21 cellular contexts compared by ENCODE assay signal in genomic region chr7:82173400-82174021, GRCh38.
A peak's percentile ranks its signal among the peaks of the same experiment; 100 is the strongest.
DNase-seq lines count a peak whose midpoint lies in the region; ATAC-seq and TF ChIP-seq lines count a peak whose summit lies in the region.
"Had no signal": no experiment of that assay in that cellular context is flagged by ENCODE, and none has a peak within 500 bp of the region (broad histone marks: within the 10 kb centered on the region; RNA-seq: fewer than 3 reads in every experiment).

No MANE protein-coding gene starts in this region.

- no peaks in the 10 kb centered on the region for H3K27me3 ChIP-seq in neural progenitor cell
- no peaks in the 10 kb centered on the region for H3K27me3 ChIP-seq in spleen (replicated peaks in 1 of 7)
- H3K27me3 ChIP-seq: Peyer's patch had no signal

- H3K4me1 ChIP-seq in neural progenitor cell (peaks cover 10% of the 10 kb centered on the region), spleen (no peaks in the 10 kb centered on the region)
- H3K4me1 ChIP-seq: Caco-2, Peyer's patch had no signal

- POLR2A ChIA-PET in WTC11 (lab: Charles Lee), result no interaction called here

- CTCF ChIA-PET in WTC11 (lab: Charles Lee), result interaction anchor here (0.8 to 1.9 kb wide), 3 partner anchors 57 to 308 kb away, joined by 3 to 9 read pairs (median 3); no protein-coding TSS in a partner anchor

- no peaks in the 10 kb centered on the region for H3K9me3 Mint-ChIP-seq in WTC11
- no peaks in the 10 kb centered on the region for H3K9me3 Mint-ChIP-seq in neural progenitor cell
- H3K9me3 Mint-ChIP-seq: CD4-positive, alpha-beta T cell had no signal

- 76 to 88% (median 84%) methylated on average over 4 of the region's 4 CpGs for WGBS in spleen, 5 donors

- no peaks in the 10 kb centered on the region for H3F3A ChIP-seq in neural progenitor cell (ENCODE audit: low read depth)

- no peak overlapping the region for H3K4me2 ChIP-seq in neural progenitor cell

- ATAC-seq in WTC11, result no peak
- ATAC-seq: Right ventricle myocardium inferior had no signal

- H3K9ac ChIP-seq in neural progenitor cell, result no peak overlapping the region

- TF ChIP-seq CTCF in WTC11 (IDR thresholded peaks at IDR 0.05) (no peak), neural progenitor cell (IDR thresholded peaks at IDR 0.05) (peak; percentile 27), spleen (IDR thresholded peaks at IDR 0.05 in 8 of 11, conservative IDR thresholded peaks at IDR 0.05 in 3 of 11) (no peak)

- H3K36me3 ChIP-seq in neural progenitor cell (no peaks in the 10 kb centered on the region), spleen (no peaks in the 10 kb centered on the region)
- H3K36me3 ChIP-seq: Peyer's patch had no signal

- H3K27ac Mint-ChIP-seq in WTC11 (no peak overlapping the region), neural progenitor cell (no peak overlapping the region)
- H3K27ac Mint-ChIP-seq: CD4-positive, alpha-beta T cell had no signal

- H4K20me1 ChIP-seq in neural progenitor cell (ENCODE audit: low read depth), result no peaks in the 10 kb centered on the region

- no peak for TF ChIP-seq POLR2A in spleen (IDR thresholded peaks at IDR 0.05)

- no peaks in the 10 kb centered on the region for H3K27me3 Mint-ChIP-seq in WTC11 (ENCODE audit: low read depth)
- no peaks in the 10 kb centered on the region for H3K27me3 Mint-ChIP-seq in neural progenitor cell (ENCODE audit: insufficient read depth, low read depth)
- H3K27me3 Mint-ChIP-seq: CD4-positive, alpha-beta T cell had no signal

- H3K27ac ChIP-seq in neural progenitor cell (no peak overlapping the region), spleen (no peak overlapping the region)
- H3K27ac ChIP-seq: HL-60, Peyer's patch had no signal

- H3K36me3 Mint-ChIP-seq in WTC11, result no peaks in the 10 kb centered on the region
- no peaks in the 10 kb centered on the region for H3K36me3 Mint-ChIP-seq in neural progenitor cell

- intact Hi-C loops in spleen (cut with DNase I; ENCODE audit: low total_unique reads), result no loop called here

- H3K4me1 Mint-ChIP-seq in WTC11 (peaks cover 41% of the 10 kb centered on the region), neural progenitor cell (peaks cover 12% of the 10 kb centered on the region)

- H2AFZ ChIP-seq in neural progenitor cell (replicated peaks), result no peak overlapping the region

- H3K9me3 ChIP-seq in neural progenitor cell (ENCODE audit: low read depth) (no peaks in the 10 kb centered on the region), spleen (peaks cover 0 to 7% (median 0%) of the 10 kb centered on the region in 8 donors)
- H3K9me3 ChIP-seq: Caco-2, Peyer's patch had no signal

- peak; percentile 34 for DNase-seq in NCI-H748 (lab: John Stamatoyannopoulos, UW; ENCODE audit: unreplicated experiment)
- DNase-seq in NCI-H748 treated with DMSO at 0.1 percent for 48 hours (lab: John Stamatoyannopoulos, UW), result no peak
- peak; percentile 68 for DNase-seq in NCI-H69 (lab: John Stamatoyannopoulos, UW)
- DNase-seq in WTC11 (ENCODE audit: low spot score), result no peak
- DNase-seq in neural progenitor cell (ENCODE audit: low spot score), result no peak
- no peak for DNase-seq in spleen
- no peak for DNase-seq in HuH-7.5 (ENCODE audit: low spot score)
- no peak for DNase-seq in NCI-H524 treated with DMSO at 0.1 percent for 48 hours (lab: John Stamatoyannopoulos, UW)
- DNase-seq: 8988T; Caco-2; CD4-positive, alpha-beta T cell; EL; GOT3; NCI-H1092; NCI-H1436 treated with DMSO at 0.1 percent for 48 hours; NCI-H2029; NCI-H526 treated with DMSO at 0.1 percent for 48 hours; Peyer's patch; T-helper 1 cell had no signal

- no peaks in the 10 kb centered on the region for H3K79me2 ChIP-seq in neural progenitor cell (ENCODE audit: low read depth)

- H3K4me3 ChIP-seq in neural progenitor cell, result no peak overlapping the region
- no peak overlapping the region for H3K4me3 ChIP-seq in spleen
- H3K4me3 ChIP-seq: Peyer's patch had no signal

- H3K4me3 Mint-ChIP-seq in WTC11 (no peak overlapping the region), neural progenitor cell (no peak overlapping the region)
- H3K4me3 Mint-ChIP-seq: CD4-positive, alpha-beta T cell had no signal

TF ChIP-seq in WTC11, 78 proteins besides CTCF, POLR2A, EP300 and RAD21:
- TF ChIP-seq, protein P1, sequence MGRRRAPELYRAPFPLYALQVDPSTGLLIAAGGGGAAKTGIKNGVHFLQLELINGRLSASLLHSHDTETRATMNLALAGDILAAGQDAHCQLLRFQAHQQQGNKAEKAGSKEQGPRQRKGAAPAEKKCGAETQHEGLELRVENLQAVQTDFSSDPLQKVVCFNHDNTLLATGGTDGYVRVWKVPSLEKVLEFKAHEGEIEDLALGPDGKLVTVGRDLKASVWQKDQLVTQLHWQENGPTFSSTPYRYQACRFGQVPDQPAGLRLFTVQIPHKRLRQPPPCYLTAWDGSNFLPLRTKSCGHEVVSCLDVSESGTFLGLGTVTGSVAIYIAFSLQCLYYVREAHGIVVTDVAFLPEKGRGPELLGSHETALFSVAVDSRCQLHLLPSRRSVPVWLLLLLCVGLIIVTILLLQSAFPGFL (CRISPR knock-in tag; IDR thresholded peaks at IDR 0.05; ENCODE audit: borderline replicate concordance), result no peak
- TF ChIP-seq HMGA2 (CRISPR knock-in tag; IDR thresholded peaks at IDR 0.05) (no peak), ZNF121 (CRISPR knock-in tag; IDR thresholded peaks at IDR 0.05) (peak; percentile 91), GRHL2 (CRISPR knock-in tag; IDR thresholded peaks at IDR 0.05; ENCODE audit: insufficient replicate concordance, severe bottlenecking) (no peak), MYBL2 (CRISPR knock-in tag; IDR thresholded peaks at IDR 0.05) (no peak), CREB1 (CRISPR knock-in tag; IDR thresholded peaks at IDR 0.05) (no peak)

Comparison
In these comparisons a context has a peak if more than half of its experiments do, and no peak if none do; other contexts are left out.
1. DNase-seq: peak in NCI-H748 (single experiment) and NCI-H69 (single experiment); none in NCI-H748 treated with DMSO at 0.1 percent for 48 hours (single experiment), WTC11 (single experiment), neural progenitor cell (single experiment), spleen (single experiment), HuH-7.5 (single experiment) and NCI-H524 treated with DMSO at 0.1 percent for 48 hours (single experiment).